18 cellular contexts compared by ENCODE assay signal in the genomic region with DNA sequence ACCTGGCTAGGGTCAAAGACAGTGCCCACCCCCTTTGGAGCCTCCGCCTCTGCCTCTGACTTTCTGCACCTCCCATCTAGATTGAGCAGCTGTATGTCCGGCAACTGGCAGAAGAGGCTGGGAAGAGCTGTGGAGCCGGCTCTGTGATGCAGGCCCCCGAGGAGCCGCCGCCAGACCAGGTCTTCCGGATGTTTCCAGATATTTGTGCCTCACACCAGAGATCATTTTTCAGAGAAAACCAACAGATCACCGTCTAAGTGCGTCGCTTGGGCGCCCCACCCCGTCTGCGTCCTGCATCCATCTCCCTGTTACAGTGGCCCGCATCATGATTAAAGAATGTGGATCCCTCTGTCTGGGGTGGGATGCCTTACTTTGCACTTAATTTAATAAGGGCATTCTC.
"Had no signal": no experiment of that assay in that cellular context is flagged by ENCODE, and none has a peak within 500 bp of the region (broad histone marks: within the 10 kb centered on the region; RNA-seq: fewer than 3 reads in every experiment).

No MANE protein-coding gene starts in this region.

- DNase-seq: activated CD4-positive, alpha-beta memory T cell treated with anti-CD3 and anti-CD28 coated beads for 36 hours; activated CD4-positive, CD25-positive, alpha-beta regulatory T cell treated with anti-CD3 and anti-CD28 coated beads, Interleukin-2, amount 50 U/mL, for 72 hours; activated gamma-delta T cell treated with Interleukin-2 at 50 U/mL for 16 hours; activated T-cell treated with anti-CD3 and anti-CD28 coated beads, Interleukin-2, amount 50 U/mL, for 48 hours; adrenal gland; left ventricle myocardium inferior; mesenchymal stem cell; nephron progenitor cell; stimulated activated CD4-positive, alpha-beta T cell treated with anti-CD3 and anti-CD28 coated beads, Interleukin-4, amount 100 ng/mL, for 24 hours; stimulated activated naive CD4-positive, alpha-beta T cell treated with Interleukin-2 at 50 U/mL for 16 hours; T-helper 1 cell; T1000; upper lobe of left lung had no signal

- H3K36me3 ChIP-seq: left ventricle myocardium inferior, right atrium auricular region had no signal

- H3K4me2 ChIP-seq: hepatocyte had no signal

- H3K27ac Mint-ChIP-seq: activated CD4-positive, alpha-beta memory T cell treated with anti-CD3 and anti-CD28 coated beads for 36 hours; nephron progenitor cell; progenitor cell of endocrine pancreas had no signal

- H3K9me3 ChIP-seq: adrenal gland, left ventricle myocardium inferior, right atrium auricular region, suprapubic skin, upper lobe of left lung had no signal

- H3K27ac ChIP-seq: adrenal gland, hepatocyte, left ventricle myocardium inferior, right atrium auricular region, suprapubic skin, upper lobe of left lung had no signal

- H3K9me3 Mint-ChIP-seq: activated CD4-positive, alpha-beta memory T cell treated with anti-CD3 and anti-CD28 coated beads for 36 hours; nephron progenitor cell had no signal

- H3K4me3 ChIP-seq: adrenal gland, hepatocyte, left ventricle myocardium inferior, right atrium auricular region, suprapubic skin, upper lobe of left lung had no signal

- ATAC-seq: esophagus mucosa had no signal

- H3K4me3 Mint-ChIP-seq: activated CD4-positive, alpha-beta memory T cell treated with anti-CD3 and anti-CD28 coated beads for 36 hours; nephron progenitor cell had no signal

- H3K79me2 ChIP-seq: hepatocyte had no signal

- H3K27me3 Mint-ChIP-seq: activated CD4-positive, alpha-beta memory T cell treated with anti-CD3 and anti-CD28 coated beads for 36 hours had no signal

- H2AFZ ChIP-seq: hepatocyte had no signal

- H3K27me3 ChIP-seq: adrenal gland, hepatocyte, right atrium auricular region, upper lobe of left lung had no signal
